Comparison of ENCODE assay signal across 1 cellular context in the genomic region with DNA sequence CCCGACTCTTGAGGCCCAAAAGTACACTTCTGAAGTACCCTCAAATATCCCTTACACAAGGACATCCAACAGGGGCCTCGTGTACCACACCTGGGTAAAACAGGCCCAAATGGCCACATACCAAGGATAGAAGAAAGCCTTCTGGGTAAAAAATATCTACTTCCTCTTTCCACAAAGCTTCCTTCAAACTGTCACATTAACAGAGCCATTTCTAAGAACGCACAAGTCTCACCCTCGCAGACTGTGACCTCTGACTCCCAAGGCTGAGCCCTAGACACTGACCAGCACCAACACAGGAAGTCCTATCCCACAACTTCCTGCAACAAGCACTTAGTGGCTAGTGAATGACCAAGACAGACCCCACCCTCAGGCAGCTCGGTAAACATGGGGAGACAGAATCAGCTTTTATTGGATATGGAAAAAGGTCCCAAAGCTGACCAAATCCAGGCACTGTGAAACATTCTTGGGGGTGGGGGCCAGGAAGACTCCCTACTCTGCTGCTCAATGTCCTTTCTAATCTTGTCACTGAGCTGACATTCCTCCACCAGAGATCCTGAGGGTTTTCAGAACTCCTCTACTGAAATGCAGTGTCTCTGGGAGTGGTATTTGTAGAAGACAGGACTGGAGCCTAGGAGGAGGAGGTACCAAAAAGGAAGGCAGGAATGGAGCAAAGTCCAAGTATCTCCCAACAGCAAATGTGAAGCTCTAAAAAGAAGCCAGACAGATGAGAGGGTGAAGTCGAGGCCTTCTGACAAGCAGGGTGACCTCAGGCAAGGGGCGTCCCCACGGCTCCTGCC.
TF ChIP-seq lines count a peak whose summit lies in the region.

No MANE protein-coding gene starts in this region.

TF ChIP-seq in K562, 482 proteins besides CTCF, POLR2A, EP300 and RAD21 (continued from another document and continues in another):
- TF ChIP-seq, protein P1, sequence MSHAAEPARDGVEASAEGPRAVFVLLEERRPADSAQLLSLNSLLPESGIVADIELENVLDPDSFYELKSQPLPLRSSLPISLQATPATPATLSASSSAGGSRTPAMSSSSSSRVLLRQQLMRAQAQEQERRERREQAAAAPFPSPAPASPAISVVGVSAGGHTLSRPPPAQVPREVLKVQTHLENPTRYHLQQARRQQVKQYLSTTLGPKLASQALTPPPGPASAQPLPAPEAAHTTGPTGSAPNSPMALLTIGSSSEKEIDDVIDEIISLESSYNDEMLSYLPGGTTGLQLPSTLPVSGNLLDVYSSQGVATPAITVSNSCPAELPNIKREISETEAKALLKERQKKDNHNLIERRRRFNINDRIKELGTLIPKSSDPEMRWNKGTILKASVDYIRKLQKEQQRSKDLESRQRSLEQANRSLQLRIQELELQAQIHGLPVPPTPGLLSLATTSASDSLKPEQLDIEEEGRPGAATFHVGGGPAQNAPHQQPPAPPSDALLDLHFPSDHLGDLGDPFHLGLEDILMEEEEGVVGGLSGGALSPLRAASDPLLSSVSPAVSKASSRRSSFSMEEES (CRISPR knock-in tag; IDR thresholded peaks at IDR 0.05): no peak
- TF ChIP-seq PHF8 (IDR thresholded peaks at IDR 0.05; ENCODE audit: borderline replicate concordance, low read length) (peak; percentile 36; the same call in 1 of the 2 replicates), CREB1 (IDR thresholded peaks at IDR 0.05) (no peak), CREB1 (CRISPR knock-in tag; IDR thresholded peaks at IDR 0.05) (no peak), TAF7 (tag; IDR thresholded peaks at IDR 0.05) (no peak), SRSF7 (optimal IDR thresholded peaks at IDR 0.05; ENCODE audit: low read depth, low read length) (no peak), ZNF274 (IDR thresholded peaks at IDR 0.05; ENCODE audit: borderline replicate concordance, low read depth, low read length) (no peak), ZNF507 (tag; conservative IDR thresholded peaks at IDR 0.05) (no peak), ZNF707 (CRISPR knock-in tag; conservative IDR thresholded peaks at IDR 0.05) (no peak), ZNF197 (CRISPR knock-in tag; IDR thresholded peaks at IDR 0.05; ENCODE audit: low read depth) (peak; percentile 59; the same call in 1 of the 2 replicates), BCLAF1 (IDR thresholded peaks at IDR 0.05; ENCODE audit: borderline replicate concordance in 1 of 2, control insufficient read depth in 1 of 2, low read depth in 2 of 2, low read length in 1 of 2) (no peak), SMC3 (conservative IDR thresholded peaks at IDR 0.05; ENCODE audit: insufficient read depth, low read depth, low read length) (no peak), CBFA2T2 (conservative IDR thresholded peaks at IDR 0.05) (no peak), DEAF1 (CRISPR knock-in tag; IDR thresholded peaks at IDR 0.05) (no peak), GATAD2B (IDR thresholded peaks at IDR 0.05; ENCODE audit: borderline replicate concordance) (no peak), MAFG (tag; conservative IDR thresholded peaks at IDR 0.05) (no peak), CHAMP1 (IDR thresholded peaks at IDR 0.05) (no peak), ZNF586 (CRISPR knock-in tag; conservative IDR thresholded peaks at IDR 0.05) (no peak), SMARCA5 (IDR thresholded peaks at IDR 0.05) (no peak), ZNF830 (CRISPR knock-in tag; IDR thresholded peaks at IDR 0.05) (no peak), E2F3 (CRISPR knock-in tag; IDR thresholded peaks at IDR 0.05) (no peak), SMAD1 (IDR thresholded peaks at IDR 0.05; ENCODE audit: low read depth, low read length, partially characterized antibody) (no peak), ZNF696 (CRISPR knock-in tag; conservative IDR thresholded peaks at IDR 0.05) (no peak), MCM3 (IDR thresholded peaks at IDR 0.05) (no peak), GABPB1 (CRISPR knock-in tag; IDR thresholded peaks at IDR 0.05) (no peak; the same call in 1 of the 2 replicates), YBX1 (IDR thresholded peaks at IDR 0.05) (no peak), USF1 (CRISPR knock-in tag; IDR thresholded peaks at IDR 0.05) (no peak), SP1 (CRISPR knock-in tag; IDR thresholded peaks at IDR 0.05) (no peak), ZC3H11A (IDR thresholded peaks at IDR 0.05; ENCODE audit: low read depth, low read length) (no peak), CCNT2 (IDR thresholded peaks at IDR 0.05; ENCODE audit: borderline replicate concordance, extremely low read depth, insufficient read length, low read depth, low read length) (no peak), HDGF (IDR thresholded peaks at IDR 0.05) (no peak), ZFPM2 (CRISPR knock-in tag; IDR thresholded peaks at IDR 0.05) (no peak), PRMT5 (CRISPR knock-in tag; IDR thresholded peaks at IDR 0.05) (no peak), CHCHD3 (CRISPR knock-in tag; IDR thresholded peaks at IDR 0.05) (no peak), BACH1 (tag; IDR thresholded peaks at IDR 0.05) (no peak; the same call in 1 of the 2 replicates)
- TF ChIP-seq, protein P2, sequence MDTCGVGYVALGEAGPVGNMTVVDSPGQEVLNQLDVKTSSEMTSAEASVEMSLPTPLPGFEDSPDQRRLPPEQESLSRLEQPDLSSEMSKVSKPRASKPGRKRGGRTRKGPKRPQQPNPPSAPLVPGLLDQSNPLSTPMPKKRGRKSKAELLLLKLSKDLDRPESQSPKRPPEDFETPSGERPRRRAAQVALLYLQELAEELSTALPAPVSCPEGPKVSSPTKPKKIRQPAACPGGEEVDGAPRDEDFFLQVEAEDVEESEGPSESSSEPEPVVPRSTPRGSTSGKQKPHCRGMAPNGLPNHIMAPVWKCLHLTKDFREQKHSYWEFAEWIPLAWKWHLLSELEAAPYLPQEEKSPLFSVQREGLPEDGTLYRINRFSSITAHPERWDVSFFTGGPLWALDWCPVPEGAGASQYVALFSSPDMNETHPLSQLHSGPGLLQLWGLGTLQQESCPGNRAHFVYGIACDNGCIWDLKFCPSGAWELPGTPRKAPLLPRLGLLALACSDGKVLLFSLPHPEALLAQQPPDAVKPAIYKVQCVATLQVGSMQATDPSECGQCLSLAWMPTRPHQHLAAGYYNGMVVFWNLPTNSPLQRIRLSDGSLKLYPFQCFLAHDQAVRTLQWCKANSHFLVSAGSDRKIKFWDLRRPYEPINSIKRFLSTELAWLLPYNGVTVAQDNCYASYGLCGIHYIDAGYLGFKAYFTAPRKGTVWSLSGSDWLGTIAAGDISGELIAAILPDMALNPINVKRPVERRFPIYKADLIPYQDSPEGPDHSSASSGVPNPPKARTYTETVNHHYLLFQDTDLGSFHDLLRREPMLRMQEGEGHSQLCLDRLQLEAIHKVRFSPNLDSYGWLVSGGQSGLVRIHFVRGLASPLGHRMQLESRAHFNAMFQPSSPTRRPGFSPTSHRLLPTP (IDR thresholded peaks at IDR 0.05; ENCODE audit: borderline replicate concordance, extremely low read depth, insufficient read length): no peak
- TF ChIP-seq, protein P3, sequence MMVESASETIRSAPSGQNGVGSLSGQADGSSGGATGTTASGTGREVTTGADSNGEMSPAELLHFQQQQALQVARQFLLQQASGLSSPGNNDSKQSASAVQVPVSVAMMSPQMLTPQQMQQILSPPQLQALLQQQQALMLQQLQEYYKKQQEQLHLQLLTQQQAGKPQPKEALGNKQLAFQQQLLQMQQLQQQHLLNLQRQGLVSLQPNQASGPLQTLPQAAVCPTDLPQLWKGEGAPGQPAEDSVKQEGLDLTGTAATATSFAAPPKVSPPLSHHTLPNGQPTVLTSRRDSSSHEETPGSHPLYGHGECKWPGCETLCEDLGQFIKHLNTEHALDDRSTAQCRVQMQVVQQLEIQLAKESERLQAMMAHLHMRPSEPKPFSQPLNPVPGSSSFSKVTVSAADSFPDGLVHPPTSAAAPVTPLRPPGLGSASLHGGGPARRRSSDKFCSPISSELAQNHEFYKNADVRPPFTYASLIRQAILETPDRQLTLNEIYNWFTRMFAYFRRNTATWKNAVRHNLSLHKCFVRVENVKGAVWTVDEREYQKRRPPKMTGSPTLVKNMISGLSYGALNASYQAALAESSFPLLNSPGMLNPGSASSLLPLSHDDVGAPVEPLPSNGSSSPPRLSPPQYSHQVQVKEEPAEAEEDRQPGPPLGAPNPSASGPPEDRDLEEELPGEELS (CRISPR knock-in tag; IDR thresholded peaks at IDR 0.05; ENCODE audit: borderline replicate concordance): no peak
- TF ChIP-seq, protein P4, sequence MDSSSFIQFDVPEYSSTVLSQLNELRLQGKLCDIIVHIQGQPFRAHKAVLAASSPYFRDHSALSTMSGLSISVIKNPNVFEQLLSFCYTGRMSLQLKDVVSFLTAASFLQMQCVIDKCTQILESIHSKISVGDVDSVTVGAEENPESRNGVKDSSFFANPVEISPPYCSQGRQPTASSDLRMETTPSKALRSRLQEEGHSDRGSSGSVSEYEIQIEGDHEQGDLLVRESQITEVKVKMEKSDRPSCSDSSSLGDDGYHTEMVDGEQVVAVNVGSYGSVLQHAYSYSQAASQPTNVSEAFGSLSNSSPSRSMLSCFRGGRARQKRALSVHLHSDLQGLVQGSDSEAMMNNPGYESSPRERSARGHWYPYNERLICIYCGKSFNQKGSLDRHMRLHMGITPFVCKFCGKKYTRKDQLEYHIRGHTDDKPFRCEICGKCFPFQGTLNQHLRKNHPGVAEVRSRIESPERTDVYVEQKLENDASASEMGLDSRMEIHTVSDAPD (CRISPR knock-in tag; IDR thresholded peaks at IDR 0.05): no peak
- TF ChIP-seq, protein P5, sequence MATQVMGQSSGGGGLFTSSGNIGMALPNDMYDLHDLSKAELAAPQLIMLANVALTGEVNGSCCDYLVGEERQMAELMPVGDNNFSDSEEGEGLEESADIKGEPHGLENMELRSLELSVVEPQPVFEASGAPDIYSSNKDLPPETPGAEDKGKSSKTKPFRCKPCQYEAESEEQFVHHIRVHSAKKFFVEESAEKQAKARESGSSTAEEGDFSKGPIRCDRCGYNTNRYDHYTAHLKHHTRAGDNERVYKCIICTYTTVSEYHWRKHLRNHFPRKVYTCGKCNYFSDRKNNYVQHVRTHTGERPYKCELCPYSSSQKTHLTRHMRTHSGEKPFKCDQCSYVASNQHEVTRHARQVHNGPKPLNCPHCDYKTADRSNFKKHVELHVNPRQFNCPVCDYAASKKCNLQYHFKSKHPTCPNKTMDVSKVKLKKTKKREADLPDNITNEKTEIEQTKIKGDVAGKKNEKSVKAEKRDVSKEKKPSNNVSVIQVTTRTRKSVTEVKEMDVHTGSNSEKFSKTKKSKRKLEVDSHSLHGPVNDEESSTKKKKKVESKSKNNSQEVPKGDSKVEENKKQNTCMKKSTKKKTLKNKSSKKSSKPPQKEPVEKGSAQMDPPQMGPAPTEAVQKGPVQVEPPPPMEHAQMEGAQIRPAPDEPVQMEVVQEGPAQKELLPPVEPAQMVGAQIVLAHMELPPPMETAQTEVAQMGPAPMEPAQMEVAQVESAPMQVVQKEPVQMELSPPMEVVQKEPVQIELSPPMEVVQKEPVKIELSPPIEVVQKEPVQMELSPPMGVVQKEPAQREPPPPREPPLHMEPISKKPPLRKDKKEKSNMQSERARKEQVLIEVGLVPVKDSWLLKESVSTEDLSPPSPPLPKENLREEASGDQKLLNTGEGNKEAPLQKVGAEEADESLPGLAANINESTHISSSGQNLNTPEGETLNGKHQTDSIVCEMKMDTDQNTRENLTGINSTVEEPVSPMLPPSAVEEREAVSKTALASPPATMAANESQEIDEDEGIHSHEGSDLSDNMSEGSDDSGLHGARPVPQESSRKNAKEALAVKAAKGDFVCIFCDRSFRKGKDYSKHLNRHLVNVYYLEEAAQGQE (CRISPR knock-in tag; IDR thresholded peaks at IDR 0.05; ENCODE audit: low read depth): no peak
